Comparison of ENCODE assay signal across 24 cellular contexts in genomic region chr7:149759111-149759510, GRCh38. TPM values are rescaled to one million over a fixed set of nuclear protein-coding genes. Genes with fewer than 3 reads are reported as not detected.
DNase-seq lines count a peak whose midpoint lies in the region; ATAC-seq, FAIRE-seq and TF ChIP-seq lines count a peak whose summit lies in the region.
"Had no signal": no experiment of that assay in that cellular context is flagged by ENCODE, and none has a peak within 500 bp of the region (broad histone marks: within the 10 kb centered on the region; RNA-seq: fewer than 3 reads in every experiment).

No MANE protein-coding gene starts in this region.

- H3K9me2 ChIP-seq in GM23338 (ENCODE audit: insufficient read depth) = no peaks in the 10 kb centered on the region

- in situ Hi-C loops in K562 (cut with MboI) = no loop called here

- no peak for TF ChIP-seq RAD21 in K562 (CRISPR knock-in tag; conservative IDR thresholded peaks at IDR 0.05 in 1 of 2, IDR thresholded peaks at IDR 0.05 in 1 of 2)

- BruUV-seq in K562 (replicated peaks; lab: Mats Ljungman, UMichigan) = no TSS peak

- H3K27me3 Mint-ChIP-seq in GM23338 (ENCODE audit: insufficient read depth, low read depth, poor library complexity) (peaks cover 32% of the 10 kb centered on the region), neural progenitor cell (ENCODE audit: insufficient read depth, low read depth) (peaks cover 24% of the 10 kb centered on the region)

- TF ChIP-seq EP300 in K562 (IDR thresholded peaks at IDR 0.05; ENCODE audit: low read length) = no peak

- POLR2A ChIA-PET in K562 (lab: Yijun Ruan, JAX) = interaction anchor here (0.8 to 1.2 kb wide), 3 partner anchors 9 to 12 kb away, joined by 3 to 4 read pairs (median 4); no protein-coding TSS in a partner anchor

- DNase-seq in GM23338 (ENCODE audit: low spot score) = no peak
- DNase-seq in K562 (ENCODE audit: extremely low read depth in 1 of 4, low spot score in 3 of 4) = no peak
- DNase-seq in neural progenitor cell (ENCODE audit: low spot score) = no peak
- DNase-seq in posterior vena cava (ENCODE audit: low spot score) = peak; percentile 10
- DNase-seq in NCI-H748 treated with DMSO at 0.1 percent for 48 hours (lab: John Stamatoyannopoulos, UW) = no peak
- DNase-seq: Caco-2; CD4-positive, CD25-positive, alpha-beta regulatory T cell; CD8-positive, alpha-beta T cell; DMS153; DND-41; GOT3; HCEC 1CT had no signal

- H3K9ac ChIP-seq in K562 (ENCODE audit: insufficient read depth in 1 of 2, low read depth in 2 of 2, low read length in 2 of 2) (no peak overlapping the region), neural progenitor cell (no peak overlapping the region)
- H3K9ac ChIP-seq: BLaER1 had no signal

- ATAC-seq in GM23338 = peak; percentile 34; the same call in 2 of the 3 replicates
- ATAC-seq in K562 = no peak
- ATAC-seq in HG03108 (IDR thresholded peaks at IDR 0.05; ENCODE audit: unreplicated experiment) = no peak
- no peak for ATAC-seq in GM18873 (IDR thresholded peaks at IDR 0.05; ENCODE audit: low FRiP score, unreplicated experiment)
- ATAC-seq in HG03571 (IDR thresholded peaks at IDR 0.05; ENCODE audit: unreplicated experiment) = no peak
- ATAC-seq: CD8-positive, alpha-beta T cell had no signal

- intact Hi-C loops in K562 (cut with micrococcal nuclease) = no loop called here
- intact Hi-C loops in posterior vena cava (cut with DNase I) = no loop called here

- H3K4me3 Mint-ChIP-seq in GM23338 = no peak overlapping the region
- H3K4me3 Mint-ChIP-seq in neural progenitor cell = no peak overlapping the region
- H3K4me3 Mint-ChIP-seq: B cell; CD4-positive, CD25-positive, alpha-beta regulatory T cell; CD8-positive, alpha-beta T cell had no signal

- no peaks in the 10 kb centered on the region for H3K36me3 Mint-ChIP-seq in GM23338 (ENCODE audit: low read depth)
- no peaks in the 10 kb centered on the region for H3K36me3 Mint-ChIP-seq in neural progenitor cell
- H3K36me3 Mint-ChIP-seq: CD4-positive, CD25-positive, alpha-beta regulatory T cell; CD8-positive, alpha-beta T cell had no signal

- FAIRE-seq in K562 (lab: Jason Lieb, UNC) = no peak
- FAIRE-seq: A204.1, G401.6, GM12892, GM19239, H54 had no signal

- H3K36me3 ChIP-seq in GM23338 (ENCODE audit: insufficient read depth) (no peaks in the 10 kb centered on the region), K562 (ENCODE audit: control insufficient read depth, insufficient read depth, low read length) (no peaks in the 10 kb centered on the region), neural progenitor cell (no peaks in the 10 kb centered on the region)

- 62% methylated on average over 6 of the region's 6 CpGs for WGBS in K562 (ENCODE audit: insufficient coverage, low coverage, missing lambda C conversion rate)

- H4K20me1 ChIP-seq in GM23338 (replicated peaks; ENCODE audit: insufficient read depth) = no peaks in the 10 kb centered on the region; the same call in 1 of the 2 replicates
- H4K20me1 ChIP-seq in K562 (replicated peaks; ENCODE audit: control insufficient read depth, insufficient read depth, low read length) = no peaks in the 10 kb centered on the region
- no peaks in the 10 kb centered on the region for H4K20me1 ChIP-seq in neural progenitor cell (ENCODE audit: low read depth)
- H4K20me1 ChIP-seq: BLaER1 had no signal

- H3K27ac Mint-ChIP-seq in GM23338 (no peak overlapping the region), neural progenitor cell (peak overlapping the region; percentile 58)
- H3K27ac Mint-ChIP-seq: B cell; CD4-positive, CD25-positive, alpha-beta regulatory T cell; CD8-positive, alpha-beta T cell had no signal

- CTCF ChIA-PET in K562 (lab: Yijun Ruan, JAX; ENCODE audit: low intra/inter-chr PET ratio) = no interaction called here

- H3F3A ChIP-seq in GM23338 (replicated peaks; ENCODE audit: low read depth) (no peaks in the 10 kb centered on the region), neural progenitor cell (ENCODE audit: low read depth) (no peaks in the 10 kb centered on the region)

- no peak for TF ChIP-seq POLR2A in K562 (conservative IDR thresholded peaks at IDR 0.05)

- H3K4me3 ChIP-seq in GM23338 (no peak overlapping the region), K562 (no peak overlapping the region), neural progenitor cell (no peak overlapping the region)
- H3K4me3 ChIP-seq: BLaER1 had no signal

- H3K4me1 ChIP-seq in GM23338 (ENCODE audit: insufficient read depth) (peaks cover 2% of the 10 kb centered on the region; the same call in 1 of the 2 replicates), K562 (replicated peaks in 1 of 2; ENCODE audit: control insufficient read depth in 2 of 2, insufficient read depth in 2 of 2, low read length in 2 of 2) (peaks cover 29 to 32% of the 10 kb centered on the region in 2 experiments), neural progenitor cell (no peaks in the 10 kb centered on the region)
- H3K4me1 ChIP-seq: Caco-2 had no signal

- no peaks in the 10 kb centered on the region for H3K9me1 ChIP-seq in K562 (ENCODE audit: control insufficient read depth, insufficient read depth, low read length)

- H3K4me2 ChIP-seq in GM23338 (peak overlapping the region; percentile 32; the same call in 1 of the 2 replicates), K562 (ENCODE audit: insufficient read depth, low read length) (no peak overlapping the region), neural progenitor cell (no peak overlapping the region)
- H3K4me2 ChIP-seq: BLaER1 had no signal

- H3K4me1 Mint-ChIP-seq in GM23338 = peaks cover 11% of the 10 kb centered on the region; the same call in 2 of the 3 replicates
- H3K4me1 Mint-ChIP-seq in neural progenitor cell = peaks cover 16% of the 10 kb centered on the region
- H3K4me1 Mint-ChIP-seq: B cell; CD4-positive, CD25-positive, alpha-beta regulatory T cell had no signal

- no peak for TF ChIP-seq CTCF in GM23338 (conservative IDR thresholded peaks at IDR 0.05; ENCODE audit: low read depth in 2 of 2)
- TF ChIP-seq CTCF in K562 (IDR thresholded peaks at IDR 0.05 in 2 of 3, conservative IDR thresholded peaks at IDR 0.05 in 1 of 3; ENCODE audit: insufficient read depth in 2 of 3, low read depth in 1 of 3, low read length in 3 of 3) = no peak
- TF ChIP-seq CTCF in neural progenitor cell (IDR thresholded peaks at IDR 0.05) = no peak

- H3K27ac ChIP-seq in GM23338 (ENCODE audit: low read depth) (no peak overlapping the region), K562 (ENCODE audit: extremely low read depth, low read depth, low read length) (no peak overlapping the region), neural progenitor cell (no peak overlapping the region)
- H3K27ac ChIP-seq: 22Rv1, BLaER1, C4-2B had no signal

- H3K79me2 ChIP-seq in GM23338 (replicated peaks; ENCODE audit: insufficient read depth) = no peaks in the 10 kb centered on the region
- no peaks in the 10 kb centered on the region for H3K79me2 ChIP-seq in K562 (ENCODE audit: control insufficient read depth, insufficient read depth, low read length)
- H3K79me2 ChIP-seq in neural progenitor cell (ENCODE audit: low read depth) = no peaks in the 10 kb centered on the region

- H3K9me3 ChIP-seq in K562 (replicated peaks; ENCODE audit: control insufficient read depth, insufficient read depth, low read depth, low read length) (no peaks in the 10 kb centered on the region), neural progenitor cell (ENCODE audit: low read depth) (no peaks in the 10 kb centered on the region)
- H3K9me3 ChIP-seq: BLaER1, Caco-2 had no signal

- H3K27me3 ChIP-seq in GM23338 (ENCODE audit: insufficient read depth) = peaks cover 49% of the 10 kb centered on the region
- no peaks in the 10 kb centered on the region for H3K27me3 ChIP-seq in K562 (ENCODE audit: control insufficient read depth in 2 of 2, insufficient read depth in 2 of 2, low read length in 2 of 2)
- peaks cover 72% of the 10 kb centered on the region for H3K27me3 ChIP-seq in neural progenitor cell
- H3K27me3 ChIP-seq: BLaER1 had no signal

- H3K9me3 Mint-ChIP-seq in GM23338 = no peaks in the 10 kb centered on the region
- peaks cover 5% of the 10 kb centered on the region for H3K9me3 Mint-ChIP-seq in neural progenitor cell
- H3K9me3 Mint-ChIP-seq: CD4-positive, CD25-positive, alpha-beta regulatory T cell; CD8-positive, alpha-beta T cell had no signal

- H2AFZ ChIP-seq in GM23338 = no peak overlapping the region
- H2AFZ ChIP-seq in K562 (ENCODE audit: low read depth, low read length) = peak overlapping the region; percentile 66
- no peak overlapping the region for H2AFZ ChIP-seq in neural progenitor cell (replicated peaks)

TF ChIP-seq in GM23338, 12 proteins besides CTCF, POLR2A, EP300 and RAD21 (continues in another document):
- no peak for TF ChIP-seq STAT1 (IDR thresholded peaks at IDR 0.05; ENCODE audit: unreplicated experiment)
- TF ChIP-seq POLR2AphosphoS5 (IDR thresholded peaks at IDR 0.05; ENCODE audit: low read depth) = no peak
- no peak for TF ChIP-seq CREB1 (CRISPR knock-in tag; IDR thresholded peaks at IDR 0.05; ENCODE audit: low read depth)

TF ChIP-seq in K562, 482 proteins besides CTCF, POLR2A, EP300 and RAD21 (continues in another document):
- TF ChIP-seq PCBP1 (IDR thresholded peaks at IDR 0.05; ENCODE audit: low read depth, low read length, poor library complexity, severe bottlenecking) (no peak), CEBPG (CRISPR knock-in tag; IDR thresholded peaks at IDR 0.05) (0 out of 2 replicates have a peak, but pooled peaks have one; percentile 32), CEBPG (tag; conservative IDR thresholded peaks at IDR 0.05 in 1 of 2, IDR thresholded peaks at IDR 0.05 in 1 of 2) (no peak)

RNA-seq across cellular contexts. Expression of gene ZNF467, which starts 14.3 kb away (rescaled TPM):
- total RNA-seq in GM23338 (2014; rRNA removed; shearing (Covaris generic)) = 0.10 and 0.19 TPM in 2 replicates
- polyA plus RNA-seq in GM23338 (2016; fragmentation: Nextera tagmentation; extraction: Ambion mirVana) (0.30 and 0.40 TPM in 2 replicates), K562 (2011; rRNA removed) (2.4 and 3.9 TPM in 2 replicates), K562 (2014; fragmentation: Illumina TruSeq; extraction: Trizol) (1.7 and 3.2 TPM in 2 replicates), K562 (2014; fragmentation: Nextera tagmentation; extraction: Ambion mirVana) (under 1 TPM; 0.32 to 0.42 TPM), K562 (2014; rRNA removed) (6.6 and 8.3 TPM in 2 replicates)
- 3.6 and 10.3 TPM in 2 replicates for total RNA-seq in K562 (2011; cell fraction: chromatin; rRNA removed; ENCODE audit: low replicate concordance)
- 7.6 and 11.7 TPM in 2 replicates for total RNA-seq in K562 (2011; cell fraction: nucleolus; rRNA removed)
- total RNA-seq in K562 (2011; cell fraction: nucleoplasm; rRNA removed) = 5.1 and 5.6 TPM in 2 replicates
- total RNA-seq in K562 (2014; rRNA removed) (2.8 and 4.6 TPM in 2 replicates), K562 (2014; rRNA removed; fragmentation: Illumina TruSeq; extraction: Trizol) (0.80 and 1.3 TPM in 2 replicates), K562 (2015; rRNA removed; fragmentation: Illumina TruSeq; extraction: Trizol) (1.6 and 2.0 TPM in 2 replicates), K562 (2021) (14.2 and 16.2 TPM in 2 replicates), neural progenitor cell (ENCODE audit: low replicate concordance) (0.17 and 1.7 TPM in 2 replicates), posterior vena cava (10 to 100 TPM; 10.9 to 12.0 TPM)
- polyA plus RNA-seq in K562 (2011; cell fraction: cytosol; rRNA removed) = 3.2 and 8.5 TPM in 2 replicates
- 17.0 and 31.8 TPM in 2 replicates for polyA plus RNA-seq in K562 (2011; cell fraction: nucleus; rRNA removed)
- 15.3 and 17.0 TPM in 2 replicates for polyA plus RNA-seq in K562 (2012)
- polyA minus RNA-seq in K562 (2011; rRNA and poly(A)+ RNA removed) = 0.60 and 1.1 TPM in 2 replicates
- polyA minus RNA-seq in K562 (2011; cell fraction: cytosol; rRNA and poly(A)+ RNA removed) = 7.6 and 15.2 TPM in 2 replicates
- polyA minus RNA-seq in K562 (2011; cell fraction: nucleus; rRNA and poly(A)+ RNA removed) = 3.4 and 4.0 TPM in 2 replicates
